Comparison of ENCODE assay signal across 1 cellular context in genomic region chr9:72592501-72593403, GRCh38.
TF ChIP-seq lines count a peak whose summit lies in the region.

No MANE protein-coding gene starts in this region.

TF ChIP-seq in HepG2, 621 proteins besides CTCF, POLR2A, EP300 and RAD21 (continued from another document):
- TF ChIP-seq ARID5B (CRISPR knock-in tag; IDR thresholded peaks at IDR 0.05) (no peak), STAG1 (CRISPR knock-in tag; IDR thresholded peaks at IDR 0.05) (peak; percentile 82), ZNF510 (CRISPR knock-in tag; IDR thresholded peaks at IDR 0.05; ENCODE audit: low read depth) (no peak), ZFP41 (CRISPR knock-in tag; IDR thresholded peaks at IDR 0.05; ENCODE audit: borderline replicate concordance) (no peak)
TF ChIP-seq in HepG2: peak in this region for 6.
